ENCODE assay signal across 10 cellular contexts in genomic region chr22:49658902-49659280, GRCh38.
DNase-seq lines count a peak whose midpoint lies in the region; ATAC-seq and TF ChIP-seq lines count a peak whose summit lies in the region.
"Had no signal": no experiment of that assay in that cellular context is flagged by ENCODE, and none has a peak within 500 bp of the region (broad histone marks: within the 10 kb centered on the region; RNA-seq: fewer than 3 reads in every experiment).

No MANE protein-coding gene starts in this region.

- H3K27me3 Mint-ChIP-seq in naive B cell, result peaks cover 0 to 6% (median 0%) of the 10 kb centered on the region in 3 donors
- no peaks in the 10 kb centered on the region for H3K27me3 Mint-ChIP-seq in activated CD4-positive, alpha-beta memory T cell treated with anti-CD3 and anti-CD28 coated beads, Interleukin-2, amount 10 ng/mL, durations not matched to agents 7 days and 5 days

- H3K9me3 Mint-ChIP-seq in naive B cell, result peaks cover 0 to 3% (median 0%) of the 10 kb centered on the region in 7 donors
- H3K9me3 Mint-ChIP-seq in activated CD4-positive, alpha-beta memory T cell treated with anti-CD3 and anti-CD28 coated beads, Interleukin-2, amount 10 ng/mL, durations not matched to agents 7 days and 5 days, result no peaks in the 10 kb centered on the region

- H3K4me1 Mint-ChIP-seq in naive B cell, result peaks cover 27 to 31% (median 30%) of the 10 kb centered on the region in 3 donors
- peaks cover 31% of the 10 kb centered on the region for H3K4me1 Mint-ChIP-seq in activated CD4-positive, alpha-beta memory T cell treated with anti-CD3 and anti-CD28 coated beads, Interleukin-2, amount 10 ng/mL, durations not matched to agents 7 days and 5 days

- no peak overlapping the region for H3K27ac ChIP-seq in thyroid gland

- DNase-seq in left ventricle myocardium superior, result peak; percentile 4
- DNase-seq in cardiac septum (ENCODE audit: low spot score), result no peak
- peak; percentile 28 for DNase-seq in NT2/D1 (ENCODE audit: low read depth, low spot score)
- DNase-seq in naive B cell, result no peak
- no peak for DNase-seq in thyroid gland
- no peak for DNase-seq in BE2C
- no peak for DNase-seq in activated CD4-positive, alpha-beta memory T cell treated with anti-CD3 and anti-CD28 coated beads, Interleukin-2, amount 10 ng/mL, durations not matched to agents 7 days and 5 days
- DNase-seq: GOT3, NCI-H446, SHP77 had no signal

- H3K27me3 ChIP-seq in NT2/D1 (ENCODE audit: insufficient read depth, insufficient read length), result peaks cover 39% of the 10 kb centered on the region
- no peaks in the 10 kb centered on the region for H3K27me3 ChIP-seq in thyroid gland
- peaks cover 12% of the 10 kb centered on the region for H3K27me3 ChIP-seq in BE2C

- intact Hi-C loops in left ventricle myocardium superior (cut with micrococcal nuclease) (no loop called here), cardiac septum (cut with DNase I) (no loop called here), thyroid gland (cut with DNase I) (no loop called here)

- H3K4me1 ChIP-seq in NT2/D1 (ENCODE audit: insufficient read depth, insufficient read length), result peaks cover 16% of the 10 kb centered on the region
- peaks cover 0 to 3% of the 10 kb centered on the region in 2 donors for H3K4me1 ChIP-seq in thyroid gland
- no peaks in the 10 kb centered on the region for H3K4me1 ChIP-seq in BE2C

- no peak for TF ChIP-seq CTCF in thyroid gland (IDR thresholded peaks at IDR 0.05)
- TF ChIP-seq CTCF in BE2C (IDR thresholded peaks at IDR 0.05; ENCODE audit: low read depth, low read length), result no peak

- no peak for TF ChIP-seq POLR2A in thyroid gland (IDR thresholded peaks at IDR 0.05)

- H3K36me3 Mint-ChIP-seq in naive B cell, result peaks cover 5 to 7% of the 10 kb centered on the region in 2 donors
- peaks cover 14% of the 10 kb centered on the region for H3K36me3 Mint-ChIP-seq in activated CD4-positive, alpha-beta memory T cell treated with anti-CD3 and anti-CD28 coated beads, Interleukin-2, amount 10 ng/mL, durations not matched to agents 7 days and 5 days (ENCODE audit: low read depth)

- peak overlapping the region in 4 of 6 donors; percentile 58 to 95 (median 79) for H3K27ac Mint-ChIP-seq in naive B cell
- H3K27ac Mint-ChIP-seq in activated CD4-positive, alpha-beta memory T cell treated with anti-CD3 and anti-CD28 coated beads, Interleukin-2, amount 10 ng/mL, durations not matched to agents 7 days and 5 days, result no peak overlapping the region

- H3K9me3 ChIP-seq in NT2/D1 (ENCODE audit: insufficient read depth, low read length) (no peaks in the 10 kb centered on the region), thyroid gland (no peaks in the 10 kb centered on the region), BE2C (no peaks in the 10 kb centered on the region)

- peak overlapping the region in 6 of 8 donors; percentile 62 to 100 (median 92) for H3K4me3 Mint-ChIP-seq in naive B cell
- H3K4me3 Mint-ChIP-seq in activated CD4-positive, alpha-beta memory T cell treated with anti-CD3 and anti-CD28 coated beads, Interleukin-2, amount 10 ng/mL, durations not matched to agents 7 days and 5 days, result no peak overlapping the region

- CTCF ChIA-PET in activated CD4-positive, alpha-beta memory T cell treated with anti-CD3 and anti-CD28 coated beads, Interleukin-2, amount 10 ng/mL, durations not matched to agents 7 days and 5 days (lab: Charles Lee), result interaction anchor here (1.2 kb wide), 1 partner anchor 66 kb away, joined by 3 read pairs; no protein-coding TSS in a partner anchor

- ATAC-seq in left ventricle myocardium superior (no peak), naive B cell (ENCODE audit: low read depth in 2 of 2) (no peak)

- POLR2A ChIA-PET in activated CD4-positive, alpha-beta memory T cell treated with anti-CD3 and anti-CD28 coated beads, Interleukin-2, amount 10 ng/mL, durations not matched to agents 7 days and 5 days (lab: Charles Lee), result no interaction called here

- H3K4me3 ChIP-seq in NT2/D1 (ENCODE audit: insufficient read length, low read depth), result no peak overlapping the region
- no peak overlapping the region for H3K4me3 ChIP-seq in thyroid gland (replicated peaks in 1 of 3)
- H3K4me3 ChIP-seq in BE2C (ENCODE audit: low read depth, low read length), result no peak overlapping the region

- H3K36me3 ChIP-seq in NT2/D1 (ENCODE audit: insufficient read depth, insufficient read length, low read length), result no peaks in the 10 kb centered on the region
- H3K36me3 ChIP-seq in thyroid gland, result no peaks in the 10 kb centered on the region
- no peaks in the 10 kb centered on the region for H3K36me3 ChIP-seq in BE2C

- WGBS in thyroid gland, 2 donors, result 39 to 49% methylated on average over 8 of the region's 9 CpGs

- no peak overlapping the region for H3K9ac ChIP-seq in NT2/D1 (ENCODE audit: insufficient read length, low read depth)

Comparison
In these comparisons a context has a peak if more than half of its experiments do, and no peak if none do; other contexts are left out.
1. DNase-seq: peak in left ventricle myocardium superior (single experiment) and NT2/D1 (single experiment); none in cardiac septum (single experiment), naive B cell (single experiment), thyroid gland (0 of 2), BE2C (single experiment) and activated CD4-positive, alpha-beta memory T cell treated with anti-CD3 and anti-CD28 coated beads, Interleukin-2, amount 10 ng/mL, durations not matched to agents 7 days and 5 days (single experiment).